Comparison of ENCODE assay signal across 1 cellular context in genomic region chr6:148591656-148592055, GRCh38.
TF ChIP-seq lines count a peak whose summit lies in the region.

No MANE protein-coding gene starts in this region.

TF ChIP-seq in WTC11, 78 proteins besides CTCF, POLR2A, EP300 and RAD21 (continued from another document):
- TF ChIP-seq, protein P1, sequence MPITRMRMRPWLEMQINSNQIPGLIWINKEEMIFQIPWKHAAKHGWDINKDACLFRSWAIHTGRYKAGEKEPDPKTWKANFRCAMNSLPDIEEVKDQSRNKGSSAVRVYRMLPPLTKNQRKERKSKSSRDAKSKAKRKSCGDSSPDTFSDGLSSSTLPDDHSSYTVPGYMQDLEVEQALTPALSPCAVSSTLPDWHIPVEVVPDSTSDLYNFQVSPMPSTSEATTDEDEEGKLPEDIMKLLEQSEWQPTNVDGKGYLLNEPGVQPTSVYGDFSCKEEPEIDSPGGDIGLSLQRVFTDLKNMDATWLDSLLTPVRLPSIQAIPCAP (CRISPR knock-in tag; IDR thresholded peaks at IDR 0.05): no peak
- no peak for TF ChIP-seq EMX1 (CRISPR knock-in tag; IDR thresholded peaks at IDR 0.05)
- TF ChIP-seq CREM (CRISPR knock-in tag; IDR thresholded peaks at IDR 0.05): no peak
